Comparison of ENCODE assay signal across 2 cellular contexts in genomic region chr9:19642256-19642655, GRCh38.
TF ChIP-seq lines count a peak whose summit lies in the region.

No MANE protein-coding gene starts in this region.

TF ChIP-seq in A549, 52 proteins besides CTCF, POLR2A, EP300 and RAD21 (continued from another document):
- no peak for TF ChIP-seq REST (IDR thresholded peaks at IDR 0.05)
- TF ChIP-seq FOSB (CRISPR knock-in tag; IDR thresholded peaks at IDR 0.05) = no peak
- no peak for TF ChIP-seq CHD4 (IDR thresholded peaks at IDR 0.05; ENCODE audit: borderline replicate concordance)
- TF ChIP-seq ZSCAN20 (CRISPR knock-in tag; IDR thresholded peaks at IDR 0.05) = no peak
- TF ChIP-seq ELK1 (IDR thresholded peaks at IDR 0.05; ENCODE audit: low read depth, low read length) = no peak
- TF ChIP-seq HOXA7 (CRISPR knock-in tag; IDR thresholded peaks at IDR 0.05) = no peak
- TF ChIP-seq MAX (IDR thresholded peaks at IDR 0.05) = no peak
- TF ChIP-seq TP53 (CRISPR knock-in tag; IDR thresholded peaks at IDR 0.05) = no peak
- TF ChIP-seq EHF (CRISPR knock-in tag; IDR thresholded peaks at IDR 0.05) = no peak
TF ChIP-seq in A549: peak in this region for 0.

TF ChIP-seq in GM23338, 12 proteins besides CTCF, POLR2A, EP300 and RAD21 (continued from another document):
- TF ChIP-seq ZNF462 (CRISPR knock-in tag; IDR thresholded peaks at IDR 0.05) (no peak), POLR2AphosphoS5 (IDR thresholded peaks at IDR 0.05; ENCODE audit: low read depth) (no peak), NANOG (IDR thresholded peaks at IDR 0.05; ENCODE audit: borderline replicate concordance) (no peak), ZNF114 (CRISPR knock-in tag; IDR thresholded peaks at IDR 0.05) (no peak), EZH2 (IDR thresholded peaks at IDR 0.05; ENCODE audit: low read depth, unreplicated experiment) (no peak)
